In the genomic region with DNA sequence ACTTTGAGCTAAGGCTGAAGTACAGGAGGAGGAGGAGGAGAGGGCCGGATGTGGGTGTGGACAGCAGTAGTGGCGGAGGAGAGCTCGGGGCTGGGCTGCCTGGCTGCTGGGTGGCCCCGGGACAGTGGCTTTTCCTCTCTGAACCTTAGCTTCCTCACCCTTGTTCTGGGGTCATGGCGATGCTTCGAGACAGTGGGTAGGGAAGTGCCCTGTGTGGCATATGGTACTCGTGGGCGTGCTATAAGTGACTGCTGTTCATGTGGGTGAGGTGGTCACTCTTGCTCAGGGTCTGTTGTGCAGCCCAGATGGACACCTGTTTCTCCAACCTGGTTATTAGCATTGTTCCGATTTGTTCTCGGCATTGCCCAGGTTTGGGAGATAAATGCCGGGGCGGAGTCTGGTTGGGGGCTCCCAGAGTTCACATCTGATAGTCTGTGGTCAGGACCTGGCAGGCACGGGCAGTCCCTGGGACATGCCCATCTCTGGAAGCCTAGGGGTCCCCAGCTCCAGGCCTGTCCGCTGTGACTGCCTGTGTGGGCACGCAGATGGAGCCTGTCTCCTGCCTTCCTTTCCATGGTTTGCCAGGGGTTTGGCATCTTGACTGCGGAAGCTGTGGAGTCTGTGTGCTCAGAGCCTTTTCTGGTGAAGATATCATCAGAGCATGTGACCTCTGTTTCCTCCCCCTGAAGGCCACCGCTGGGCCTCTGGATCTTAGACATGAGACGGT, we compare ENCODE assay signal across 35 cellular contexts. TPM values are rescaled to one million over a fixed set of nuclear protein-coding genes. Genes with fewer than 3 reads are reported as not detected.
"Had no signal": no experiment of that assay in that cellular context is flagged by ENCODE, and none has a peak within 500 bp of the region (broad histone marks: within the 10 kb centered on the region; RNA-seq: fewer than 3 reads in every experiment).

No MANE protein-coding gene starts in this region.

- H3K27ac ChIP-seq: ascending aorta, cardiac muscle cell, gastrocnemius medialis, prostate gland, thyroid gland, upper lobe of left lung, WERI-Rb-1 had no signal

- H3K27me3 ChIP-seq: thyroid gland had no signal

- H3K4me3 ChIP-seq: ascending aorta, cardiac muscle cell, gastrocnemius medialis, prostate gland, thyroid gland, upper lobe of left lung had no signal

- H3K4me1 ChIP-seq: ascending aorta, gastrocnemius medialis had no signal

- H3K9me3 ChIP-seq: ascending aorta, gastrocnemius medialis, prostate gland, thyroid gland, upper lobe of left lung had no signal

- FAIRE-seq: small intestine had no signal

- ATAC-seq: effector memory CD8-positive, alpha-beta T cell; gastrocnemius medialis; naive thymus-derived CD8-positive, alpha-beta T cell; sciatic nerve; stimulated activated memory B cell treated with anti-CD40 and anti-IgM and Interleukin-4, amounts not matched to agents 10 μg/mL and 1 μg/mL and 100 μg/mL, for 72 hours; stimulated activated naive CD8-positive, alpha-beta T cell treated with anti-CD3 and anti-CD28 coated beads, Interleukin-15, amount 100 ng/mL, for 72 hours had no signal

- DNase-seq: activated CD4-positive, alpha-beta memory T cell treated with anti-CD3 and anti-CD28 coated beads for 36 hours; activated CD4-positive, alpha-beta T cell treated with anti-CD3 and anti-CD28 coated beads, Interleukin-2, amount 10 ng/mL, durations not matched to agents 24 days and 14 days; activated CD8-positive, alpha-beta memory T cell treated with anti-CD3 and anti-CD28 coated beads, Interleukin-2, amount 50 U/mL, for 48 hours; activated gamma-delta T cell; activated naive CD4-positive, alpha-beta T cell treated with anti-CD3 and anti-CD28 coated beads, Interleukin-2, amount 10 ng/mL, durations not matched to agents 7 days and 5 days; activated naive CD8-positive, alpha-beta T cell treated with anti-CD3 and anti-CD28 coated beads, Interleukin-2, amount 10 ng/mL, durations not matched to agents 7 days and 5 days; activated T-cell treated with anti-CD3 and anti-CD28 coated beads, Interleukin-2, amount 50 U/mL, for 24 hours; cortex of kidney; effector memory CD8-positive, alpha-beta T cell; erythroblast; gastrocnemius medialis; head of caudate nucleus; hypothalamus; immature natural killer cell; midbrain; retina; small intestine; stimulated activated CD4-positive, alpha-beta T cell treated with anti-CD3 and anti-CD28 coated beads, Interleukin-1b, Interleukin-23, amount 100 ng/mL, for 48 hours; stimulated activated CD4-positive, alpha-beta T cell treated with anti-CD3 and anti-CD28 coated beads, Interleukin-4, amount 100 ng/mL, for 4 hours; stimulated activated CD8-positive, alpha-beta memory T cell treated with anti-CD3 and anti-CD28 coated beads, Interleukin-4, amount 100 ng/mL, for 48 hours; stimulated activated naive CD8-positive, alpha-beta T cell treated with anti-CD3 and anti-CD28 coated beads, Interleukin-15, amount 100 ng/mL, for 72 hours; substantia nigra; T1000; WERI-Rb-1 had no signal

- H3K36me3 ChIP-seq: ascending aorta, cardiac muscle cell, gastrocnemius medialis, prostate gland, thyroid gland, upper lobe of left lung, WERI-Rb-1 had no signal

RNA-seq across cellular contexts. Expression of gene CPZ, which starts 4.9 kb away (rescaled TPM):
- total RNA-seq: activated CD4-positive, alpha-beta memory T cell treated with anti-CD3 and anti-CD28 coated beads for 36 hours; activated CD4-positive, alpha-beta T cell treated with anti-CD3 and anti-CD28 coated beads, Interleukin-2, amount 10 ng/mL, durations not matched to agents 24 days and 14 days; activated CD8-positive, alpha-beta memory T cell treated with anti-CD3 and anti-CD28 coated beads for 36 hours; activated naive CD8-positive, alpha-beta T cell treated with anti-CD3 and anti-CD28 coated beads, Interleukin-2, amount 10 ng/mL, durations not matched to agents 7 days and 5 days; gastrocnemius medialis; naive thymus-derived CD8-positive, alpha-beta T cell had no signal
- polyA plus RNA-seq: immature natural killer cell; naive thymus-derived CD8-positive, alpha-beta T cell had no signal

RNA-seq across cellular contexts. Expression of gene GPR78, which starts 7.4 kb away (rescaled TPM):
- total RNA-seq: activated CD4-positive, alpha-beta memory T cell treated with anti-CD3 and anti-CD28 coated beads for 36 hours; activated CD4-positive, alpha-beta T cell treated with anti-CD3 and anti-CD28 coated beads, Interleukin-2, amount 10 ng/mL, durations not matched to agents 24 days and 14 days; activated CD8-positive, alpha-beta memory T cell treated with anti-CD3 and anti-CD28 coated beads for 36 hours; activated naive CD8-positive, alpha-beta T cell treated with anti-CD3 and anti-CD28 coated beads, Interleukin-2, amount 10 ng/mL, durations not matched to agents 7 days and 5 days; ascending aorta; gastrocnemius medialis; kidney epithelial cell; lower leg skin; naive thymus-derived CD8-positive, alpha-beta T cell; thyroid gland had no signal
- polyA plus RNA-seq: immature natural killer cell; naive thymus-derived CD8-positive, alpha-beta T cell; small intestine had no signal
